In the genomic region with DNA sequence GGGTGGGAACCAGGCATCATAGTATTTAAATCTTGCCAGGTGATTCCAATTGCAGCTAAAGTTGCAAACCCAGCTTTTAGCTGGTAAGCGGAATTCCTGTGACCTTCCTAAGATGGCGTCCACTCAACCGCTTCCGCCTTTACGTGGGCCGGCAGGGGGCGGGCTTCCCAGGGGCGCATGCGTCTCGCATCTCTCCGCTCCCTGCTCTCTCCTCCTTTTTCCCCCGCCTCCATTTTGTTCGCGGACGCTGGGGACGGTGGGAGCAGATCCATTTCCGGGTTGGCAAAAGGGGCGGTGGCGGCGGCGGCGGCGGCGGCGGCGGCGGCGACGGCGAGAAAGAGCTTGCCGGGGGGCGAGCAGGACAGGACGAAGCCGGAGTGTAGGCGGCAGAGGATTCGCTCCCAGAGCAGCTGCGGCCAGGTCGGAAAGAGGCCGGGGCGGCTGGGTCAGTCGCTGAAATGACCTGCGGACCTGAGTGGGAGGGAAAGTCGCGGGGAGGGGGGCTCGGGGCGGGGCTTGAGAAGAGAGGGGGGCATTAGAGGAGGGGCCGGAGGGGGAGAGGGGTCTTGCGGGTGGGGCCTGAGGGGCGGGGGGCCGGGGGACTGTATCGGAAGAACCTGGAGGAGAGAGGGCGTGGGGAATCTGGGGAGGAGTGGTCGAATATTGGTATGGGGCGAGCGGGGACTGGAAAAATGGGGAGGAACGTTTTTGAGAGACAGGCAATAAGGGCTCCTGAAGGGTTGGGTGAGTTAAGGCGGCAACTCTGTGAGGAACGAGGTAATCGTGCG, we compare ENCODE assay signal across 1 cellular context.
A peak's percentile ranks its signal among the peaks of the same experiment; 100 is the strongest.
TF ChIP-seq lines count a peak whose summit lies in the region.

A gene with protein sequence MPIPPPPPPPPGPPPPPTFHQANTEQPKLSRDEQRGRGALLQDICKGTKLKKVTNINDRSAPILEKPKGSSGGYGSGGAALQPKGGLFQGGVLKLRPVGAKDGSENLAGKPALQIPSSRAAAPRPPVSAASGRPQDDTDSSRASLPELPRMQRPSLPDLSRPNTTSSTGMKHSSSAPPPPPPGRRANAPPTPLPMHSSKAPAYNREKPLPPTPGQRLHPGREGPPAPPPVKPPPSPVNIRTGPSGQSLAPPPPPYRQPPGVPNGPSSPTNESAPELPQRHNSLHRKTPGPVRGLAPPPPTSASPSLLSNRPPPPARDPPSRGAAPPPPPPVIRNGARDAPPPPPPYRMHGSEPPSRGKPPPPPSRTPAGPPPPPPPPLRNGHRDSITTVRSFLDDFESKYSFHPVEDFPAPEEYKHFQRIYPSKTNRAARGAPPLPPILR (plus strand): TSS at position 232 of the 788 bp plus-strand sequence. CDS start 37,156 bp downstream, outside the sequence.

TF ChIP-seq in GM23338, 12 proteins besides CTCF, POLR2A, EP300 and RAD21 (continued from another document):
- TF ChIP-seq, protein P1, sequence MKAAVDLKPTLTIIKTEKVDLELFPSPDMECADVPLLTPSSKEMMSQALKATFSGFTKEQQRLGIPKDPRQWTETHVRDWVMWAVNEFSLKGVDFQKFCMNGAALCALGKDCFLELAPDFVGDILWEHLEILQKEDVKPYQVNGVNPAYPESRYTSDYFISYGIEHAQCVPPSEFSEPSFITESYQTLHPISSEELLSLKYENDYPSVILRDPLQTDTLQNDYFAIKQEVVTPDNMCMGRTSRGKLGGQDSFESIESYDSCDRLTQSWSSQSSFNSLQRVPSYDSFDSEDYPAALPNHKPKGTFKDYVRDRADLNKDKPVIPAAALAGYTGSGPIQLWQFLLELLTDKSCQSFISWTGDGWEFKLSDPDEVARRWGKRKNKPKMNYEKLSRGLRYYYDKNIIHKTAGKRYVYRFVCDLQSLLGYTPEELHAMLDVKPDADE (IDR thresholded peaks at IDR 0.05), result peak; percentile 60; the same call in 1 of the 2 replicates
- TF ChIP-seq ZNF114 (CRISPR knock-in tag; IDR thresholded peaks at IDR 0.05) (no peak), POLR2AphosphoS5 (IDR thresholded peaks at IDR 0.05; ENCODE audit: low read depth) (peak; percentile 71), EZH2phosphoT487 (IDR thresholded peaks at IDR 0.05; ENCODE audit: unreplicated experiment) (no peak)
